In the genomic region with DNA sequence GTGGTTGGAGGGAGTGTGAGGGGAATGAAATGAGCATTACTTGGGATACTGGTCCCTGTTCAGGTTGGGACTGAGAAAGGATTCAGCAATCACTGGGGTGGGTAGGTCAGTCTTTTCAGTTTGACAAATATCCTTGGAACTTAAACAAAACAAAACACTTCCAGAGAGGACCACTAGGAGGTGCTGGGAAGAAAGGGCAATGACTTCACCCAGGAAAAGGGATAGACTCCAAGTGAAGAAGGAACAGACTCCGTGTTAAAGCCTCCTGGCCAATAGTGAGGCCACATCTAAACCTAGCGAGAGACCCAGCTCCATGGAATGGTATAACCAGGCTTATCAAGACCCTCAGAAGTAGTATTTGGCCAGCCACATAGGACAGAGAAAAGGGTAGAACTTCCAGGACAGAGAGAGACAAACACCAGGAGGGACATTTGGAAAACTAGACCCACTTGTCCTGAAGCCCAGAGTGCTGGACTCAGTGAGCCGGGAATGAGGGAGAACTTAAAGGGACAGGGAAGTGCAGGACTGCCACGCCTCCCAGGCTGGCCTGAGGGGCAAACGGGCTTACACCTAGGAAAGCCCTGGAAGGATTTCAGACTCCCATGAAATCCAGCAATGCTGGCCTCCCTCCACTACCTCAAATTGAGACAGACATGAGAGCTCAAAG, we compare ENCODE assay signal across 8 cellular contexts. TPM values are rescaled to one million over a fixed set of nuclear protein-coding genes. Genes with fewer than 3 reads are reported as not detected.
A peak's percentile ranks its signal among the peaks of the same experiment; 100 is the strongest.
DNase-seq lines count a peak whose midpoint lies in the region; ATAC-seq and TF ChIP-seq lines count a peak whose summit lies in the region.

No MANE protein-coding gene starts in this region.

- BruUV-seq in Calu3 (replicated peaks; lab: Mats Ljungman, UMichigan): no TSS peak

- H3K27me3 Mint-ChIP-seq in Calu3 (ENCODE audit: unreplicated experiment): no peaks in the 10 kb centered on the region

- H3K4me1 ChIP-seq in SK-N-SH (ENCODE audit: control insufficient read depth in 1 of 2, insufficient read depth in 2 of 2, low read depth in 1 of 2, low read length in 1 of 2) (peaks cover 4 to 6% of the 10 kb centered on the region in 2 experiments; a peak in 2 of 4 replicates), gastroesophageal sphincter (no peaks in the 10 kb centered on the region)

- H3K4me1 Mint-ChIP-seq in Calu3 (ENCODE audit: low read depth, unreplicated experiment): peaks cover 8% of the 10 kb centered on the region

- no peak overlapping the region for H3K27ac ChIP-seq in SK-N-SH (ENCODE audit: low read depth in 2 of 2, low read length in 1 of 2)
- H3K27ac ChIP-seq in gastroesophageal sphincter: no peak overlapping the region

- no peak overlapping the region; the same call in 1 of the 2 replicates for H2AFZ ChIP-seq in SK-N-SH (ENCODE audit: low read depth)

- no peaks in the 10 kb centered on the region for H3K9me3 Mint-ChIP-seq in Calu3 (ENCODE audit: low read depth, unreplicated experiment)

- 78% methylated on average over 5 of the region's 5 CpGs for WGBS in SK-N-SH (ENCODE audit: low lambda C conversion rate)
- WGBS in gastroesophageal sphincter (ENCODE audit: low coverage in 1 of 2), 2 donors: 0 to 53% methylated on average over 1 to 5 of the region's 5 CpGs

- H3K36me3 ChIP-seq in SK-N-SH (replicated peaks in 1 of 2; ENCODE audit: control insufficient read depth in 1 of 2, insufficient read depth in 2 of 2, low read length in 1 of 2): no peaks in the 10 kb centered on the region
- H3K36me3 ChIP-seq in gastroesophageal sphincter: no peaks in the 10 kb centered on the region

- H3K27ac Mint-ChIP-seq in Calu3 (ENCODE audit: unreplicated experiment): no peak overlapping the region

- TF ChIP-seq RAD21 in SK-N-SH (IDR thresholded peaks at IDR 0.05; ENCODE audit: low read length): peak; percentile 71

- DNase-seq in Calu3: peak; percentile 61
- DNase-seq in HFF-Myc (ENCODE audit: extremely low read depth, low read depth): peak; percentile 35
- DNase-seq in SK-N-SH: peak; percentile 53
- no peak for DNase-seq in retinal pigment epithelial cell (ENCODE audit: low read depth)
- DNase-seq in DMS153 (lab: John Stamatoyannopoulos, UW): no peak
- no peak for DNase-seq in activated CD4-positive, alpha-beta T cell treated with anti-CD3 and anti-CD28 coated beads for 48 hours

- TF ChIP-seq POLR2A in gastroesophageal sphincter (IDR thresholded peaks at IDR 0.05): no peak

- intact Hi-C loops in Calu3 (cut with micrococcal nuclease; ENCODE audit: unreplicated experiment): loop anchor here (1.0 kb wide), 1 partner anchor 150 kb away; no protein-coding TSS in a partner anchor

- H3K36me3 Mint-ChIP-seq in Calu3 (ENCODE audit: insufficient read depth, unreplicated experiment): no peaks in the 10 kb centered on the region

- H3K9me2 ChIP-seq in SK-N-SH: no peaks in the 10 kb centered on the region

- H3K9me3 ChIP-seq in SK-N-SH (no peaks in the 10 kb centered on the region), gastroesophageal sphincter (no peaks in the 10 kb centered on the region)

- no peak overlapping the region for H3K4me3 Mint-ChIP-seq in Calu3 (ENCODE audit: low read depth, unreplicated experiment)

- H3K79me2 ChIP-seq in SK-N-SH (ENCODE audit: insufficient read depth): no peaks in the 10 kb centered on the region

- ATAC-seq in gastroesophageal sphincter (peak; percentile 63), GM18498 (IDR thresholded peaks at IDR 0.05; ENCODE audit: unreplicated experiment) (no peak)

- CTCF ChIA-PET in Calu3 (lab: Charles Lee): interaction anchor here (1.0 to 1.7 kb wide), 2 partner anchors 15 to 150 kb away, joined by 3 to 5 read pairs; no protein-coding TSS in a partner anchor
- CTCF ChIA-PET in SK-N-SH (lab: Yijun Ruan, JAX): interaction anchor here (0.6 to 3.2 kb wide), 13 partner anchors 9 to 258 kb away, joined by 3 to 19 read pairs (median 4); no protein-coding TSS in a partner anchor

- H3K4me3 ChIP-seq in HFF-Myc (replicated peaks; ENCODE audit: low read depth, low read length) (no peak overlapping the region), SK-N-SH (ENCODE audit: low read depth in 2 of 2, low read length in 1 of 2) (no peak overlapping the region), gastroesophageal sphincter (no peak overlapping the region), retinal pigment epithelial cell (ENCODE audit: low read length) (no peak overlapping the region)

- H3K4me2 ChIP-seq in SK-N-SH: no peak overlapping the region

- POLR2A ChIA-PET in SK-N-SH (lab: Yijun Ruan, JAX): no interaction called here

- no peaks in the 10 kb centered on the region for H3F3A ChIP-seq in SK-N-SH (replicated peaks; ENCODE audit: insufficient read depth)

- no peaks in the 10 kb centered on the region for H4K20me1 ChIP-seq in SK-N-SH (ENCODE audit: insufficient read depth)

- no peak for TF ChIP-seq EP300 in SK-N-SH (IDR thresholded peaks at IDR 0.05; ENCODE audit: borderline replicate concordance in 1 of 2, low read depth in 1 of 2, low read length in 1 of 2)
- TF ChIP-seq EP300 in gastroesophageal sphincter (IDR thresholded peaks at IDR 0.05): no peak

- H3K27me3 ChIP-seq in SK-N-SH (ENCODE audit: insufficient read depth): no peaks in the 10 kb centered on the region
- H3K27me3 ChIP-seq in gastroesophageal sphincter: no peaks in the 10 kb centered on the region

- H3K9ac ChIP-seq in SK-N-SH: no peak overlapping the region

- peak; percentile 13 for TF ChIP-seq CTCF in Calu3 (IDR thresholded peaks at IDR 0.05; ENCODE audit: unreplicated experiment)
- TF ChIP-seq CTCF in HFF-Myc (IDR thresholded peaks at IDR 0.05; ENCODE audit: low read depth, low read length, missing control alignments): peak; percentile 60
- peak; percentile 71 for TF ChIP-seq CTCF in SK-N-SH (IDR thresholded peaks at IDR 0.05)
- TF ChIP-seq CTCF in gastroesophageal sphincter (IDR thresholded peaks at IDR 0.05): peak in 3 of 4 experiments; percentile 56 to 71 (median 68)
- peak; percentile 76 for TF ChIP-seq CTCF in retinal pigment epithelial cell (conservative IDR thresholded peaks at IDR 0.05; ENCODE audit: low read depth, low read length)

TF ChIP-seq in SK-N-SH, 30 proteins besides CTCF, POLR2A, EP300 and RAD21:
- peak; percentile 58 for TF ChIP-seq SMC3 (IDR thresholded peaks at IDR 0.05; ENCODE audit: low read depth, low read length)
- no peak for TF ChIP-seq TAF1 (IDR thresholded peaks at IDR 0.05; ENCODE audit: borderline replicate concordance, low read depth, low read length)

RNA-seq across cellular contexts. Expression of gene KCNG3, which starts 19.6 kb away (rescaled TPM):
- total RNA-seq in Calu3 (2022) (0.73 and 0.94 TPM in 2 replicates), gastroesophageal sphincter (under 1 TPM in 1 of 4 donors, not detected in 3; 0.27 TPM)
- 0.03 and 0.13 TPM in 2 replicates for polyA plus RNA-seq in SK-N-SH (2012; rRNA removed)
- polyA plus RNA-seq in SK-N-SH (2012; cell fraction: cytosol; rRNA removed): 0.06 and 0.09 TPM in 2 replicates
- 0.02 TPM in 1 of 2 replicates, not detected in the other for polyA plus RNA-seq in SK-N-SH (2012; cell fraction: nucleus; rRNA removed)

RNA-seq across cellular contexts. Expression of gene MTA3, which starts 55.0 kb away (rescaled TPM):
- 45.2 and 46.5 TPM in 2 replicates for total RNA-seq in Calu3 (2022)
- polyA plus RNA-seq in SK-N-SH (2012; rRNA removed): 30.8 and 32.3 TPM in 2 replicates
- 39.0 and 41.4 TPM in 2 replicates for polyA plus RNA-seq in SK-N-SH (2012; cell fraction: cytosol; rRNA removed)
- 38.4 and 42.7 TPM in 2 replicates for polyA plus RNA-seq in SK-N-SH (2012; cell fraction: nucleus; rRNA removed)
- 10 to 100 TPM; 22.7 to 56.2 (median 29.3) TPM for total RNA-seq in gastroesophageal sphincter

Comparison
In these comparisons a context has a peak if more than half of its experiments do, and no peak if none do; other contexts are left out.
1. DNase-seq: peak in Calu3 (single experiment), HFF-Myc (single experiment) and SK-N-SH (single experiment); none in retinal pigment epithelial cell (single experiment), DMS153 (single experiment) and activated CD4-positive, alpha-beta T cell treated with anti-CD3 and anti-CD28 coated beads for 48 hours (single experiment).
2. CTCF ChIP-seq: peak in every context shown above with its lines; median percentile 76 in retinal pigment epithelial cell; 71 in SK-N-SH; 68 in gastroesophageal sphincter; 60 in HFF-Myc; 13 in Calu3.